ENCODE assay signal across 8 cellular contexts in genomic region chr20:31569163-31570020, GRCh38. TPM values are rescaled to one million over a fixed set of nuclear protein-coding genes. Genes with fewer than 3 reads are reported as not detected.
DNase-seq lines count a peak whose midpoint lies in the region; ATAC-seq and TF ChIP-seq lines count a peak whose summit lies in the region.

No MANE protein-coding gene starts in this region.

- CTCF ChIA-PET in BJ (lab: Yijun Ruan, JAX) = interaction anchor here (0.7 to 11.1 kb wide), 18 partner anchors 10 to 113 kb away, joined by 3 to 454 read pairs (median 6); partner anchors contain the start of gene ID1

- intact Hi-C loops in prostate gland (cut with DNase I) = no loop called here

- H3K27me3 ChIP-seq in BJ (ENCODE audit: control insufficient read depth, insufficient read depth, low read length) = no peaks in the 10 kb centered on the region
- H3K27me3 ChIP-seq in RWPE2 (ENCODE audit: insufficient read depth, poor library complexity, severe bottlenecking) = no peaks in the 10 kb centered on the region
- no peaks in the 10 kb centered on the region for H3K27me3 ChIP-seq in prostate gland (replicated peaks; ENCODE audit: insufficient read depth)

- no peak overlapping the region for H3K4me3 ChIP-seq in BJ (ENCODE audit: low read depth, low read length)
- no peak overlapping the region for H3K4me3 ChIP-seq in HFF-Myc (replicated peaks; ENCODE audit: low read depth, low read length)
- H3K4me3 ChIP-seq in RWPE2 (ENCODE audit: severe bottlenecking) = no peak overlapping the region
- no peak overlapping the region for H3K4me3 ChIP-seq in prostate gland

- peak overlapping the region; percentile 97 for H3K27ac ChIP-seq in RWPE2 (ENCODE audit: poor library complexity, severe bottlenecking)
- H3K27ac ChIP-seq in prostate gland = peak overlapping the region; percentile 49 to 57

- H3K9me3 ChIP-seq in RWPE2 (ENCODE audit: severe bottlenecking) = no peaks in the 10 kb centered on the region
- H3K9me3 ChIP-seq in prostate gland = no peaks in the 10 kb centered on the region

- H3K4me1 ChIP-seq in RWPE2 (ENCODE audit: insufficient read depth, poor library complexity, severe bottlenecking) (peaks cover 43% of the 10 kb centered on the region), prostate gland (replicated peaks) (peaks cover 6% of the 10 kb centered on the region)

- WGBS in prostate gland = 33% methylated on average over 10 of the region's 10 CpGs

- DNase-seq in BJ (ENCODE audit: low read depth) = no peak
- no peak for DNase-seq in HFF-Myc (ENCODE audit: extremely low read depth, low read depth)
- DNase-seq in RWPE2 (ENCODE audit: low spot score) = no peak
- peak; percentile 66 for DNase-seq in activated gamma-delta T cell treated with Interleukin-2 at 50 U/mL for 16 hours
- peak; percentile 63 for DNase-seq in glomerular visceral epithelial cell (ENCODE audit: extremely low spot score)
- no peak for DNase-seq in prostate gland (ENCODE audit: low spot score)
- no peak for DNase-seq in NCI-H526 treated with DMSO at 0.1 percent for 48 hours (lab: John Stamatoyannopoulos, UW)

- no peak for ATAC-seq in RWPE2 (ENCODE audit: low read depth)
- no peak for ATAC-seq in GM21723 (IDR thresholded peaks at IDR 0.05; ENCODE audit: unreplicated experiment)

- H3K36me3 ChIP-seq in BJ (ENCODE audit: control insufficient read depth, insufficient read depth, low read length) (peaks cover 10% of the 10 kb centered on the region), RWPE2 (ENCODE audit: low read depth) (peaks cover 41% of the 10 kb centered on the region), prostate gland (peaks cover 0 to under 1% of the 10 kb centered on the region in 2 donors)

- TF ChIP-seq POLR2A in prostate gland (IDR thresholded peaks at IDR 0.05) = no peak

- peak; percentile 89 for TF ChIP-seq CTCF in BJ (IDR thresholded peaks at IDR 0.05; ENCODE audit: insufficient read depth, low read depth, low read length)
- peak; percentile 91 for TF ChIP-seq CTCF in HFF-Myc (IDR thresholded peaks at IDR 0.05; ENCODE audit: low read depth, low read length, missing control alignments)
- peak; percentile 100 for TF ChIP-seq CTCF in RWPE2 (IDR thresholded peaks at IDR 0.05; ENCODE audit: poor library complexity, severe bottlenecking)
- TF ChIP-seq CTCF in prostate gland (IDR thresholded peaks at IDR 0.05) = peak; percentile 72 to 83 (median 72)

- POLR2A ChIA-PET in BJ (lab: Charles Lee) = no interaction called here

RNA-seq across cellular contexts. Expression of gene ID1, which starts 35.7 kb away (rescaled TPM):
- 126 and 135 TPM in 2 replicates for polyA plus RNA-seq in BJ (2011; rRNA removed)
- 113 and 144 TPM in 2 replicates for polyA minus RNA-seq in BJ (2011; rRNA and poly(A)+ RNA removed)
- 100 to 1,000 TPM; 356 to 514 TPM for total RNA-seq in prostate gland

RNA-seq across cellular contexts. Expression of gene HM13, which starts 55.1 kb away (rescaled TPM):
- 236 and 324 TPM in 2 replicates for polyA plus RNA-seq in BJ (2011; rRNA removed)
- 125 and 183 TPM in 2 replicates for polyA minus RNA-seq in BJ (2011; rRNA and poly(A)+ RNA removed)
- total RNA-seq in prostate gland = 100 to 1,000 TPM in 1 of 2 donors, 10 to 100 TPM in 1; 99.7 to 131 TPM

Comparison
In these comparisons a context has a peak if more than half of its experiments do, and no peak if none do; other contexts are left out.
1. DNase-seq: peak in activated gamma-delta T cell treated with Interleukin-2 at 50 U/mL for 16 hours (single experiment) and glomerular visceral epithelial cell (single experiment); none in BJ (single experiment), HFF-Myc (single experiment), RWPE2 (single experiment), prostate gland (single experiment) and NCI-H526 treated with DMSO at 0.1 percent for 48 hours (single experiment).
2. Peak in every context shown above with its lines, with median percentiles within 50 percentile points of each other: CTCF ChIP-seq.